1 cellular context compared by ENCODE assay signal in genomic region chr6:27250955-27251671, GRCh38.
TF ChIP-seq lines count a peak whose summit lies in the region.

No MANE protein-coding gene starts in this region.

TF ChIP-seq in Ishikawa, 13 proteins besides CTCF, POLR2A, EP300 and RAD21 (continued from another document):
- no peak for TF ChIP-seq USF1 (IDR thresholded peaks at IDR 0.05)
- TF ChIP-seq YY1 (IDR thresholded peaks at IDR 0.05; ENCODE audit: low read depth), result peak; percentile 36
TF ChIP-seq in Ishikawa: peak in this region for 6.
